8 cellular contexts compared by ENCODE assay signal in the genomic region with DNA sequence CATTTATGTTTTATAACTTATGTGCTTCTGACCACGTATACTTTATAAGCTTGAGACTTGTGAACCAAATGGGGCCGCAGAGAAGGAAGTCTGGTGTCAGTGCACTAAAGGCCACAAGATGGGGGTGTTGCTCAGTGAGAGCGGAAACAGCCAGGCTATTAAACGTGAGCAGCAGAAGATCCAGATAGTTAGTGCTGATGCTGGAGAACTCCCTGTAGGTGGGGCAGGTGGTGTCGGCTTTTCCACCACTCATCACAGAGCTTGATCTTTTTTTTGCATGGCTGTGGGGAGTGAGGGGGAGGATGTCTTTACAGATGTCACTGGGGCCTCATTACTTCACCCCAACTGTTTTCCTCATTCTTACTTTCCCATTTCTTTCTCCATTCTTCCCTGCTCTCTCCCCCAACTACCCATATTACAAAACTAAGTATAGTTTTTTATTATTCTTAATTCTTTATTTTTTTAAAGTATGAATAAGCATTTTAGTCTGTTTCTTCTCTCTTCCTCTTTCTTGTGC. TPM values are rescaled to one million over a fixed set of nuclear protein-coding genes. Genes with fewer than 3 reads are reported as not detected.
DNase-seq lines count a peak whose midpoint lies in the region; ATAC-seq, FAIRE-seq and TF ChIP-seq lines count a peak whose summit lies in the region.

No MANE protein-coding gene starts in this region.

- ATAC-seq in HG02759 (IDR thresholded peaks at IDR 0.05; ENCODE audit: unreplicated experiment): peak; percentile 77
- no peak for ATAC-seq in lower lobe of right lung
- ATAC-seq in stimulated activated memory B cell treated with anti-CD40 and anti-IgM and Interleukin-4, amounts not matched to agents 10 μg/mL and 1 μg/mL and 100 μg/mL, for 72 hours: peak; percentile 69

- H3K9me3 ChIP-seq in lower lobe of right lung: no peaks in the 10 kb centered on the region

- peaks cover 31% of the 10 kb centered on the region for H3K36me3 ChIP-seq in lower lobe of right lung

- TF ChIP-seq CTCF in choroid plexus epithelial cell (conservative IDR thresholded peaks at IDR 0.05; ENCODE audit: low read depth, low read length): peak; percentile 97
- TF ChIP-seq CTCF in lower lobe of right lung (IDR thresholded peaks at IDR 0.05): peak; percentile 49

- intact Hi-C loops in lower lobe of right lung (cut with DNase I): no loop called here

- no peak overlapping the region for H3K27ac ChIP-seq in lower lobe of right lung

- no peaks in the 10 kb centered on the region for H3K4me1 ChIP-seq in lower lobe of right lung

- no peaks in the 10 kb centered on the region for H3K27me3 ChIP-seq in lower lobe of right lung (ENCODE audit: low read depth)

- H3K4me3 Mint-ChIP-seq in stimulated activated memory B cell treated with anti-CD40 and anti-IgM and Interleukin-4, amounts not matched to agents 10 μg/mL and 1 μg/mL and 100 μg/mL, for 72 hours: no peak overlapping the region

- H3K27me3 Mint-ChIP-seq in stimulated activated memory B cell treated with anti-CD40 and anti-IgM and Interleukin-4, amounts not matched to agents 10 μg/mL and 1 μg/mL and 100 μg/mL, for 72 hours: no peaks in the 10 kb centered on the region

- H3K4me1 Mint-ChIP-seq in stimulated activated memory B cell treated with anti-CD40 and anti-IgM and Interleukin-4, amounts not matched to agents 10 μg/mL and 1 μg/mL and 100 μg/mL, for 72 hours: no peaks in the 10 kb centered on the region

- H3K36me3 Mint-ChIP-seq in stimulated activated memory B cell treated with anti-CD40 and anti-IgM and Interleukin-4, amounts not matched to agents 10 μg/mL and 1 μg/mL and 100 μg/mL, for 72 hours: peaks cover 12% of the 10 kb centered on the region

- peak; percentile 45 for FAIRE-seq in TTC549 (lab: Jason Lieb, UNC)

- H3K4me3 ChIP-seq in choroid plexus epithelial cell (ENCODE audit: low read depth, low read length) (no peak overlapping the region), lower lobe of right lung (no peak overlapping the region)

- no peak overlapping the region for H3K27ac Mint-ChIP-seq in stimulated activated memory B cell treated with anti-CD40 and anti-IgM and Interleukin-4, amounts not matched to agents 10 μg/mL and 1 μg/mL and 100 μg/mL, for 72 hours

- H3K9me3 Mint-ChIP-seq in stimulated activated memory B cell treated with anti-CD40 and anti-IgM and Interleukin-4, amounts not matched to agents 10 μg/mL and 1 μg/mL and 100 μg/mL, for 72 hours: no peaks in the 10 kb centered on the region

- peak; percentile 60 for DNase-seq in activated CD8-positive, alpha-beta memory T cell treated with anti-CD3 and anti-CD28 coated beads for 24 hours
- no peak for DNase-seq in activated CD8-positive, alpha-beta memory T cell treated with anti-CD3 and anti-CD28 coated beads, Interleukin-2, amount 50 U/mL, for 48 hours
- DNase-seq in NCI-H187 treated with DMSO at 0.1 percent for 48 hours (lab: John Stamatoyannopoulos, UW) (peak; percentile 1), choroid plexus epithelial cell (ENCODE audit: low read depth) (peak; percentile 87), lower lobe of right lung (no peak)

RNA-seq across cellular contexts. Expression of gene ACADSB, which starts 34.7 kb away (rescaled TPM):
- total RNA-seq in lower lobe of right lung: 24.0 TPM

RNA-seq across cellular contexts. Expression of gene IKZF5, which starts 34.9 kb away (rescaled TPM):
- total RNA-seq in lower lobe of right lung: 20.1 TPM

Comparison
In these comparisons a context has a peak if more than half of its experiments do, and no peak if none do; other contexts are left out.
1. DNase-seq: peak in activated CD8-positive, alpha-beta memory T cell treated with anti-CD3 and anti-CD28 coated beads for 24 hours (single experiment), NCI-H187 treated with DMSO at 0.1 percent for 48 hours (single experiment) and choroid plexus epithelial cell (single experiment); none in activated CD8-positive, alpha-beta memory T cell treated with anti-CD3 and anti-CD28 coated beads, Interleukin-2, amount 50 U/mL, for 48 hours (single experiment) and lower lobe of right lung (single experiment).
2. ATAC-seq: peak in HG02759 (single experiment) and stimulated activated memory B cell treated with anti-CD40 and anti-IgM and Interleukin-4, amounts not matched to agents 10 μg/mL and 1 μg/mL and 100 μg/mL, for 72 hours (single experiment); none in lower lobe of right lung (0 of 2).